ENCODE assay signal across 17 cellular contexts in genomic region chr6:164167873-164168405, GRCh38.
DNase-seq lines count a peak whose midpoint lies in the region; ATAC-seq and TF ChIP-seq lines count a peak whose summit lies in the region.
"Had no signal": no experiment of that assay in that cellular context is flagged by ENCODE, and none has a peak within 500 bp of the region (broad histone marks: within the 10 kb centered on the region; RNA-seq: fewer than 3 reads in every experiment).

No MANE protein-coding gene starts in this region.

- no peak overlapping the region for H3K4me3 Mint-ChIP-seq in activated CD8-positive, alpha-beta memory T cell treated with anti-CD3 and anti-CD28 coated beads, Interleukin-2, amount 10 ng/mL, durations not matched to agents 7 days and 5 days
- H3K4me3 Mint-ChIP-seq: IgD-negative memory B cell had no signal

- no peaks in the 10 kb centered on the region for H3K9me3 Mint-ChIP-seq in activated CD8-positive, alpha-beta memory T cell treated with anti-CD3 and anti-CD28 coated beads, Interleukin-2, amount 10 ng/mL, durations not matched to agents 7 days and 5 days (ENCODE audit: low read depth)
- H3K9me3 Mint-ChIP-seq: IgD-negative memory B cell had no signal

- no peak overlapping the region for H3K27ac Mint-ChIP-seq in activated CD8-positive, alpha-beta memory T cell treated with anti-CD3 and anti-CD28 coated beads, Interleukin-2, amount 10 ng/mL, durations not matched to agents 7 days and 5 days
- H3K27ac Mint-ChIP-seq: IgD-negative memory B cell had no signal

- DNase-seq in SK-N-SH (peak; percentile 68), head of caudate nucleus (peak in 30 of 42 donors; percentile 16 to 76 (median 44)), medulla oblongata (ENCODE audit: extremely low spot score) (peak; percentile 58), superior temporal gyrus (ENCODE audit: extremely low spot score) (peak; percentile 53)
- no peak for DNase-seq in activated CD8-positive, alpha-beta memory T cell treated with anti-CD3 and anti-CD28 coated beads, Interleukin-2, amount 10 ng/mL, durations not matched to agents 7 days and 5 days
- DNase-seq: GF-D8, NCI-H1105 treated with DMSO at 0.1 percent for 48 hours, NCI-H187 treated with DMSO at 0.1 percent for 48 hours, NCI-H446 treated with DMSO at 0.1 percent for 48 hours, NCI-H82 had no signal

- no peaks in the 10 kb centered on the region for H3K27me3 ChIP-seq in SK-N-SH (ENCODE audit: insufficient read depth)
- H3K27me3 ChIP-seq: BLaER1 treated with 17β-estradiol and CSF1 and Interleukin-3, amounts not matched to agents 10 nM and 100 nM had no signal

- POLR2A ChIA-PET in SK-N-SH (lab: Yijun Ruan, JAX) = no interaction called here

- H3K4me2 ChIP-seq in SK-N-SH = no peak overlapping the region
- H3K4me2 ChIP-seq: BLaER1 treated with 17β-estradiol and CSF1 and Interleukin-3, amounts not matched to agents 10 nM and 100 nM had no signal

- CTCF ChIA-PET in SK-N-SH (lab: Yijun Ruan, JAX) = interaction anchor here (0.6 to 1.2 kb wide), 9 partner anchors 10 to 760 kb away, joined by 3 to 5 read pairs (median 3); no protein-coding TSS in a partner anchor
- CTCF ChIA-PET in activated CD8-positive, alpha-beta memory T cell treated with anti-CD3 and anti-CD28 coated beads, Interleukin-2, amount 10 ng/mL, durations not matched to agents 7 days and 5 days (lab: Charles Lee) = no interaction called here

- H3F3A ChIP-seq in SK-N-SH (replicated peaks; ENCODE audit: insufficient read depth) = no peaks in the 10 kb centered on the region

- intact Hi-C loops in head of caudate nucleus (cut with DNase I) = no loop called here

- no peak for TF ChIP-seq CTCF in SK-N-SH (IDR thresholded peaks at IDR 0.05)

- no peaks in the 10 kb centered on the region for H3K36me3 Mint-ChIP-seq in activated CD8-positive, alpha-beta memory T cell treated with anti-CD3 and anti-CD28 coated beads, Interleukin-2, amount 10 ng/mL, durations not matched to agents 7 days and 5 days
- H3K36me3 Mint-ChIP-seq: IgD-negative memory B cell had no signal

- no peaks in the 10 kb centered on the region for H3K9me2 ChIP-seq in SK-N-SH

- H3K79me2 ChIP-seq in SK-N-SH (ENCODE audit: insufficient read depth) = no peaks in the 10 kb centered on the region

- no peak overlapping the region for H3K4me3 ChIP-seq in SK-N-SH (ENCODE audit: low read depth in 2 of 2, low read length in 1 of 2)
- H3K4me3 ChIP-seq: BLaER1 treated with 17β-estradiol and CSF1 and Interleukin-3, amounts not matched to agents 10 nM and 100 nM; SK-N-MC had no signal

- ATAC-seq in SK-N-SH treated with all-trans-retinoic acid at 6 μM for 48 hours (no peak), GM18868 (IDR thresholded peaks at IDR 0.05; ENCODE audit: unreplicated experiment) (no peak), GM21825 (IDR thresholded peaks at IDR 0.05; ENCODE audit: unreplicated experiment) (no peak)
- no peak for ATAC-seq in activated CD8-positive, alpha-beta memory T cell treated with anti-CD3 and anti-CD28 coated beads, Interleukin-2, amount 10 ng/mL, durations not matched to agents 7 days and 5 days
- ATAC-seq: Panc1 had no signal

- no peak for TF ChIP-seq EP300 in SK-N-SH (IDR thresholded peaks at IDR 0.05; ENCODE audit: borderline replicate concordance in 1 of 2, low read depth in 1 of 2, low read length in 1 of 2)

- no peaks in the 10 kb centered on the region for H3K9me3 ChIP-seq in SK-N-SH

- H3K36me3 ChIP-seq in SK-N-SH (replicated peaks in 1 of 2; ENCODE audit: control insufficient read depth in 1 of 2, insufficient read depth in 2 of 2, low read length in 1 of 2) = no peaks in the 10 kb centered on the region
- H3K36me3 ChIP-seq: BLaER1 treated with 17β-estradiol and CSF1 and Interleukin-3, amounts not matched to agents 10 nM and 100 nM had no signal

- no peaks in the 10 kb centered on the region for H3K4me1 Mint-ChIP-seq in activated CD8-positive, alpha-beta memory T cell treated with anti-CD3 and anti-CD28 coated beads, Interleukin-2, amount 10 ng/mL, durations not matched to agents 7 days and 5 days
- H3K4me1 Mint-ChIP-seq: IgD-negative memory B cell had no signal

- H3K27ac ChIP-seq in SK-N-SH (ENCODE audit: low read depth in 2 of 2, low read length in 1 of 2) = peak overlapping the region in 1 of 2 experiments; percentile 30; a peak in 1 of 4 replicates
- H3K27ac ChIP-seq: BLaER1 treated with 17β-estradiol and CSF1 and Interleukin-3, amounts not matched to agents 10 nM and 100 nM; SK-N-MC had no signal

- WGBS in SK-N-SH (ENCODE audit: low lambda C conversion rate) = 32% methylated on average over 5 of the region's 8 CpGs

- H2AFZ ChIP-seq in SK-N-SH (ENCODE audit: low read depth) = no peak overlapping the region

- H3K9ac ChIP-seq in SK-N-SH = no peak overlapping the region
- H3K9ac ChIP-seq: BLaER1 treated with 17β-estradiol and CSF1 and Interleukin-3, amounts not matched to agents 10 nM and 100 nM had no signal

- H3K4me1 ChIP-seq in SK-N-SH (ENCODE audit: control insufficient read depth in 1 of 2, insufficient read depth in 2 of 2, low read depth in 1 of 2, low read length in 1 of 2) = peaks cover 0 to 9% of the 10 kb centered on the region in 2 experiments; a peak in 1 of 4 replicates

- no peaks in the 10 kb centered on the region for H4K20me1 ChIP-seq in SK-N-SH (ENCODE audit: insufficient read depth)
- H4K20me1 ChIP-seq: BLaER1 treated with 17β-estradiol and CSF1 and Interleukin-3, amounts not matched to agents 10 nM and 100 nM had no signal

- H3K27me3 Mint-ChIP-seq in activated CD8-positive, alpha-beta memory T cell treated with anti-CD3 and anti-CD28 coated beads, Interleukin-2, amount 10 ng/mL, durations not matched to agents 7 days and 5 days = no peaks in the 10 kb centered on the region

- TF ChIP-seq RAD21 in SK-N-SH (IDR thresholded peaks at IDR 0.05; ENCODE audit: low read length) = peak; percentile 54

TF ChIP-seq in SK-N-SH, 30 proteins besides CTCF, POLR2A, EP300 and RAD21 (continues in another document):
- TF ChIP-seq JUND (IDR thresholded peaks at IDR 0.05) = no peak
- TF ChIP-seq YY1 (IDR thresholded peaks at IDR 0.05; ENCODE audit: low read depth) = no peak
- no peak for TF ChIP-seq RXRA (IDR thresholded peaks at IDR 0.05; ENCODE audit: borderline replicate concordance, low read depth)
- no peak for TF ChIP-seq GABPA (IDR thresholded peaks at IDR 0.05; ENCODE audit: low read depth)
- no peak for TF ChIP-seq TCF12 (IDR thresholded peaks at IDR 0.05)
- no peak for TF ChIP-seq POLR2AphosphoS5 (IDR thresholded peaks at IDR 0.05; ENCODE audit: low read depth, low read length)
- TF ChIP-seq, protein P1, sequence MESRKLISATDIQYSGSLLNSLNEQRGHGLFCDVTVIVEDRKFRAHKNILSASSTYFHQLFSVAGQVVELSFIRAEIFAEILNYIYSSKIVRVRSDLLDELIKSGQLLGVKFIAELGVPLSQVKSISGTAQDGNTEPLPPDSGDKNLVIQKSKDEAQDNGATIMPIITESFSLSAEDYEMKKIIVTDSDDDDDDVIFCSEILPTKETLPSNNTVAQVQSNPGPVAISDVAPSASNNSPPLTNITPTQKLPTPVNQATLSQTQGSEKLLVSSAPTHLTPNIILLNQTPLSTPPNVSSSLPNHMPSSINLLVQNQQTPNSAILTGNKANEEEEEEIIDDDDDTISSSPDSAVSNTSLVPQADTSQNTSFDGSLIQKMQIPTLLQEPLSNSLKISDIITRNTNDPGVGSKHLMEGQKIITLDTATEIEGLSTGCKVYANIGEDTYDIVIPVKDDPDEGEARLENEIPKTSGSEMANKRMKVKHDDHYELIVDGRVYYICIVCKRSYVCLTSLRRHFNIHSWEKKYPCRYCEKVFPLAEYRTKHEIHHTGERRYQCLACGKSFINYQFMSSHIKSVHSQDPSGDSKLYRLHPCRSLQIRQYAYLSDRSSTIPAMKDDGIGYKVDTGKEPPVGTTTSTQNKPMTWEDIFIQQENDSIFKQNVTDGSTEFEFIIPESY (IDR thresholded peaks at IDR 0.05; ENCODE audit: borderline replicate concordance, low read depth) = no peak

TF ChIP-seq in SK-N-SH treated with all-trans-retinoic acid at 6 μM for 48 hours, 23 proteins besides CTCF, POLR2A, EP300 and RAD21:
- TF ChIP-seq ZNF565 (CRISPR knock-in tag; conservative IDR thresholded peaks at IDR 0.05; ENCODE audit: low read depth) (no peak), ESRRG (CRISPR knock-in tag; IDR thresholded peaks at IDR 0.05) (no peak), POU6F1 (CRISPR knock-in tag; IDR thresholded peaks at IDR 0.05; ENCODE audit: borderline replicate concordance, low read depth) (no peak)
